Comparison of ENCODE assay signal across 8 cellular contexts in genomic region chr7:139777948-139778841, GRCh38. TPM values are rescaled to one million over a fixed set of nuclear protein-coding genes. Genes with fewer than 3 reads are reported as not detected.
A peak's percentile ranks its signal among the peaks of the same experiment; 100 is the strongest.
DNase-seq lines count a peak whose midpoint lies in the region; ATAC-seq and TF ChIP-seq lines count a peak whose summit lies in the region.

Gene HIPK2 (minus strand): TSS chr7:139777998. CDS start chr7:139777623, 375 bp downstream.

- no peaks in the 10 kb centered on the region for H3K9me3 Mint-ChIP-seq in Caco-2 (ENCODE audit: unreplicated experiment)
- no peaks in the 10 kb centered on the region for H3K9me3 Mint-ChIP-seq in nephron progenitor cell

- H3K27me3 Mint-ChIP-seq in Caco-2 (ENCODE audit: insufficient read depth, unreplicated experiment) (peaks cover 4% of the 10 kb centered on the region), nephron progenitor cell (ENCODE audit: low read depth, poor library complexity) (peaks cover 19% of the 10 kb centered on the region)

- DNase-seq in Caco-2: peak; percentile 72 to 84
- no peak for DNase-seq in RWPE2 (ENCODE audit: low spot score)
- peak; percentile 59 for DNase-seq in activated gamma-delta T cell (lab: John Stamatoyannopoulos, UW)
- peak; percentile 54 for DNase-seq in fibroblast of the conjunctiva (ENCODE audit: low read depth)
- DNase-seq in nephron progenitor cell: peak; percentile 84
- DNase-seq in stromal cell of bone marrow (ENCODE audit: low read depth): peak; percentile 51

- H3K36me3 Mint-ChIP-seq in Caco-2 (ENCODE audit: insufficient read depth, unreplicated experiment) (no peaks in the 10 kb centered on the region), nephron progenitor cell (ENCODE audit: low read depth) (peaks cover 14% of the 10 kb centered on the region)

- intact Hi-C loops in Caco-2 (cut with micrococcal nuclease; ENCODE audit: unreplicated experiment): loop anchor here (2.0 to 5.0 kb wide), 3 partner anchors 49 to 131 kb away; partner anchors contain the start of gene TBXAS1

- ATAC-seq in GM21360 (IDR thresholded peaks at IDR 0.05; ENCODE audit: unreplicated experiment): peak; percentile 59
- ATAC-seq in RWPE2 (ENCODE audit: low read depth): peak; percentile 49

- no TSS peak for BruUV-seq in Caco-2 (replicated peaks; lab: Mats Ljungman, UMichigan)

- H3K4me3 ChIP-seq in Caco-2 (ENCODE audit: low read depth, low read length) (peak within 1 kb of the TSS; percentile 80), HUES6 (ENCODE audit: low read depth, low read length) (peak within 1 kb of the TSS; percentile 94), RWPE2 (ENCODE audit: severe bottlenecking) (peak within 1 kb of the TSS; percentile 97)

- TF ChIP-seq CTCF in Caco-2 (IDR thresholded peaks at IDR 0.05; ENCODE audit: insufficient read depth in 1 of 2, low read depth in 1 of 2, low read length in 1 of 2, severe bottlenecking in 1 of 2, unreplicated experiment in 1 of 2): no peak
- TF ChIP-seq CTCF in RWPE2 (IDR thresholded peaks at IDR 0.05; ENCODE audit: poor library complexity, severe bottlenecking): no peak
- TF ChIP-seq CTCF in nephron progenitor cell (IDR thresholded peaks at IDR 0.05): no peak

- H3K9me3 ChIP-seq in Caco-2 (no peaks in the 10 kb centered on the region), HUES6 (ENCODE audit: control insufficient read depth, insufficient read depth, low read depth, low read length) (no peaks in the 10 kb centered on the region), RWPE2 (ENCODE audit: severe bottlenecking) (no peaks in the 10 kb centered on the region)

- peak within 1 kb of the TSS; percentile 75 for H3K27ac Mint-ChIP-seq in Caco-2 (ENCODE audit: unreplicated experiment)
- peak within 1 kb of the TSS; percentile 97 for H3K27ac Mint-ChIP-seq in nephron progenitor cell

- H3K4me1 ChIP-seq in Caco-2 (no peaks in the 10 kb centered on the region; the same call in 1 of the 2 replicates), HUES6 (ENCODE audit: control insufficient read depth, insufficient read depth, low read length) (peaks cover 7% of the 10 kb centered on the region; the same call in 1 of the 2 replicates), RWPE2 (ENCODE audit: insufficient read depth, poor library complexity, severe bottlenecking) (peaks cover 23% of the 10 kb centered on the region)

- H3K4me3 Mint-ChIP-seq in Caco-2 (ENCODE audit: unreplicated experiment): peak within 1 kb of the TSS; percentile 94
- peak within 1 kb of the TSS; percentile 98 for H3K4me3 Mint-ChIP-seq in nephron progenitor cell

- H3K27ac ChIP-seq in HUES6 (ENCODE audit: low read depth, low read length): no peak within 1 kb of the TSS
- peak within 1 kb of the TSS; percentile 95 for H3K27ac ChIP-seq in RWPE2 (ENCODE audit: poor library complexity, severe bottlenecking)

- H3K9ac ChIP-seq in HUES6 (ENCODE audit: low read length): peak within 1 kb of the TSS; percentile 71

- H3K4me1 Mint-ChIP-seq in Caco-2 (ENCODE audit: low read depth, unreplicated experiment): peaks cover 7% of the 10 kb centered on the region
- H3K4me1 Mint-ChIP-seq in nephron progenitor cell: peaks cover 49% of the 10 kb centered on the region

- CTCF ChIA-PET in Caco-2 (lab: Charles Lee): interaction anchor here (0.6 to 1.4 kb wide), 3 partner anchors 20 to 132 kb away, joined by 3 to 4 read pairs (median 3); no protein-coding TSS in a partner anchor

- POLR2A ChIA-PET in Caco-2 (lab: Charles Lee): interaction anchor here (0.6 to 1.3 kb wide), 2 partner anchors 99 to 805 kb away, joined by 4 to 9 read pairs; no protein-coding TSS in a partner anchor

- H3K36me3 ChIP-seq in Caco-2 (ENCODE audit: control insufficient read depth, insufficient read depth, low read length) (no peaks in the 10 kb centered on the region), HUES6 (ENCODE audit: control insufficient read depth, insufficient read depth, low read length) (no peaks in the 10 kb centered on the region), RWPE2 (ENCODE audit: low read depth) (no peaks in the 10 kb centered on the region; the same call in 1 of the 2 replicates)

- H3K27me3 ChIP-seq in Caco-2 (replicated peaks; ENCODE audit: control insufficient read depth, insufficient read depth, low read length): no peaks in the 10 kb centered on the region
- peaks cover 43% of the 10 kb centered on the region for H3K27me3 ChIP-seq in HUES6 (ENCODE audit: control insufficient read depth, insufficient read depth, low read length)
- H3K27me3 ChIP-seq in RWPE2 (ENCODE audit: insufficient read depth, poor library complexity, severe bottlenecking): no peaks in the 10 kb centered on the region

RNA-seq across cellular contexts. Expression of gene HIPK2, which starts in this region (rescaled TPM):
- total RNA-seq in Caco-2 (2022): 35.6 and 42.8 TPM in 2 replicates
